Comparison of ENCODE assay signal across 8 cellular contexts in the genomic region with DNA sequence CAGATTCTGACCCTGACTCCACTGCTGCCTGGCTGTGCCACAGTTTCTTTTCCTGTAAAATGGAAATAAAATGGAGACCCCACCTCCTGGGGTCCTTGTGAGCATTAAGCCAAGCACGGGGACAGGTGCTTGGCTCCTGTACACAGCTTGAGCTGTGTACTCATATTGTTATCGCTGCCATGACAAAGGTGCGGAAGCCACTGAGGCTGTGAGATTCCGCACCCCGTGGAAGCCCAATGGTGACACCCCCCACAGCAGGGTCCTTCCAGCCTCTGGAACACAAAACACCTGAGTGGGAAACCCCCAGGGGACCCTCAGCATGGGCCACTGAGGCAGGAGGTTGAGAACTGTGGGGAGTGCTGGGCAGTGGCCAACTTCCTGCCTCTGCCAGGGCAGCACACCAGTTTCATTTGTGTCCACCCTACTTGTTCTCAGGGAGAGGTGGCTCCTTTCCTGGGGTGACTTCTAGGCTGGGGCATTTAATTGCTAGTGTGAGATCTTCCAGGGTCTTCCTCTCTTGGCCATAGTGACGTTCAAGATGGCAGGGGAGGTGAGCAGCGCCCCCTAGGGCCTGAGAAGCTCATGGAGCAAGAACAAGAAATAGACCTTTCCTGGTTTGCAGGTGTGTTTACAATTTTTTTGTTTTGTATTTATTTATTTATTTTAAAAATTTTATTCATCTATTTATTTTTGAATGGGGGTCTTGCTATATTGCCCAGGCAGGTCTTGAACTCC. TPM values are rescaled to one million over a fixed set of nuclear protein-coding genes. Genes with fewer than 3 reads are reported as not detected.
DNase-seq lines count a peak whose midpoint lies in the region; ATAC-seq and TF ChIP-seq lines count a peak whose summit lies in the region.

No MANE protein-coding gene starts in this region.

- H3K4me1 Mint-ChIP-seq in activated CD8-positive, alpha-beta memory T cell treated with anti-CD3 and anti-CD28 coated beads, Interleukin-2, amount 10 ng/mL, durations not matched to agents 7 days and 5 days = peaks cover 33% of the 10 kb centered on the region
- peaks cover 4% of the 10 kb centered on the region for H3K4me1 Mint-ChIP-seq in type B pancreatic cell (ENCODE audit: unreplicated experiment)

- TF ChIP-seq CTCF in AG09319 (IDR thresholded peaks at IDR 0.05; ENCODE audit: low read depth, low read length) = peak; percentile 45
- TF ChIP-seq CTCF in type B pancreatic cell (conservative IDR thresholded peaks at IDR 0.05) = peak; percentile 76

- H3K27me3 ChIP-seq in right cardiac atrium (ENCODE audit: control insufficient read depth, insufficient read depth) = no peaks in the 10 kb centered on the region

- H3K27ac Mint-ChIP-seq in activated CD8-positive, alpha-beta memory T cell treated with anti-CD3 and anti-CD28 coated beads, Interleukin-2, amount 10 ng/mL, durations not matched to agents 7 days and 5 days = no peak overlapping the region
- no peak overlapping the region for H3K27ac Mint-ChIP-seq in type B pancreatic cell

- no peaks in the 10 kb centered on the region for H3K36me3 Mint-ChIP-seq in activated CD8-positive, alpha-beta memory T cell treated with anti-CD3 and anti-CD28 coated beads, Interleukin-2, amount 10 ng/mL, durations not matched to agents 7 days and 5 days
- H3K36me3 Mint-ChIP-seq in type B pancreatic cell = no peaks in the 10 kb centered on the region

- CTCF ChIA-PET in activated CD8-positive, alpha-beta memory T cell treated with anti-CD3 and anti-CD28 coated beads, Interleukin-2, amount 10 ng/mL, durations not matched to agents 7 days and 5 days (lab: Charles Lee) = interaction anchor here (0.8 to 4.3 kb wide), 17 partner anchors 8 to 364 kb away, joined by 3 to 68 read pairs (median 3); a partner anchor contains a TSS

- 67% methylated on average over 7 of the region's 7 CpGs for WGBS in right cardiac atrium

- no peaks in the 10 kb centered on the region for H3K9me3 ChIP-seq in right cardiac atrium (ENCODE audit: control insufficient read depth, low read length)

- TF ChIP-seq EP300 in Ishikawa (IDR thresholded peaks at IDR 0.05; ENCODE audit: borderline replicate concordance) = no peak

- H3K9me3 Mint-ChIP-seq in activated CD8-positive, alpha-beta memory T cell treated with anti-CD3 and anti-CD28 coated beads, Interleukin-2, amount 10 ng/mL, durations not matched to agents 7 days and 5 days (ENCODE audit: low read depth) = no peaks in the 10 kb centered on the region
- H3K9me3 Mint-ChIP-seq in type B pancreatic cell = no peaks in the 10 kb centered on the region

- no peaks in the 10 kb centered on the region for H3K27me3 Mint-ChIP-seq in activated CD8-positive, alpha-beta memory T cell treated with anti-CD3 and anti-CD28 coated beads, Interleukin-2, amount 10 ng/mL, durations not matched to agents 7 days and 5 days
- H3K27me3 Mint-ChIP-seq in type B pancreatic cell = no peaks in the 10 kb centered on the region

- no peak overlapping the region for H3K4me3 Mint-ChIP-seq in activated CD8-positive, alpha-beta memory T cell treated with anti-CD3 and anti-CD28 coated beads, Interleukin-2, amount 10 ng/mL, durations not matched to agents 7 days and 5 days
- H3K4me3 Mint-ChIP-seq in type B pancreatic cell = no peak overlapping the region

- no peaks in the 10 kb centered on the region for H3K4me1 ChIP-seq in right cardiac atrium (ENCODE audit: control insufficient read depth, insufficient read depth, low read length)

- H3K27ac ChIP-seq in right cardiac atrium (ENCODE audit: low read length) = no peak overlapping the region

- TF ChIP-seq RAD21 in Ishikawa (IDR thresholded peaks at IDR 0.05; ENCODE audit: low read depth) = peak; percentile 46; the same call in 1 of the 2 replicates

- H3K4me3 ChIP-seq in right cardiac atrium (ENCODE audit: low read length) = no peak overlapping the region

- DNase-seq in AG09319 (ENCODE audit: extremely low read depth, low read depth) (no peak), right cardiac atrium (peak in 2 of 3 donors; percentile 65 to 77), type B pancreatic cell (ENCODE audit: extremely low spot score, unreplicated experiment) (no peak), NCI-H526 (lab: John Stamatoyannopoulos, UW) (no peak), LoVo (ENCODE audit: low spot score) (no peak)
- DNase-seq in activated CD8-positive, alpha-beta memory T cell treated with anti-CD3 and anti-CD28 coated beads, Interleukin-2, amount 10 ng/mL, durations not matched to agents 7 days and 5 days = peak; percentile 83

- intact Hi-C loops in right cardiac atrium (cut with DNase I) = no loop called here

- peak; percentile 43 for ATAC-seq in activated CD8-positive, alpha-beta memory T cell treated with anti-CD3 and anti-CD28 coated beads, Interleukin-2, amount 10 ng/mL, durations not matched to agents 7 days and 5 days
- no peak for ATAC-seq in right cardiac atrium
- no peak for ATAC-seq in GM21723 (IDR thresholded peaks at IDR 0.05; ENCODE audit: unreplicated experiment)

TF ChIP-seq in Ishikawa, 13 proteins besides CTCF, POLR2A, EP300 and RAD21:
- no peak for TF ChIP-seq FOXM1 (IDR thresholded peaks at IDR 0.05; ENCODE audit: borderline replicate concordance, low read depth)
- TF ChIP-seq YY1 (IDR thresholded peaks at IDR 0.05; ENCODE audit: low read depth) = 0 out of 2 replicates have a peak, but pooled peaks have one; percentile 53

RNA-seq across cellular contexts. Expression of a gene that starts 5.4 kb away (rescaled TPM):
- 1 to 10 TPM in 1 of 2 experiments, not detected in 1; 1.0 TPM for total RNA-seq in activated CD8-positive, alpha-beta memory T cell treated with anti-CD3 and anti-CD28 coated beads, Interleukin-2, amount 10 ng/mL, durations not matched to agents 7 days and 5 days
- total RNA-seq in right cardiac atrium (not detected), type B pancreatic cell (ENCODE audit: low replicate concordance) (0.72 TPM in 1 of 2 replicates, not detected in the other)
- 0.75 TPM for polyA plus RNA-seq in right cardiac atrium

RNA-seq across cellular contexts. Expression of a gene that starts 12.5 kb away (rescaled TPM):
- total RNA-seq in activated CD8-positive, alpha-beta memory T cell treated with anti-CD3 and anti-CD28 coated beads, Interleukin-2, amount 10 ng/mL, durations not matched to agents 7 days and 5 days = 1 to 10 TPM; 5.1 to 6.0 TPM
- 1 to 10 TPM in 2 of 4 donors, under 1 TPM in 2; 0.31 to 1.6 (median 1.1) TPM for total RNA-seq in right cardiac atrium
- polyA plus RNA-seq in right cardiac atrium = 0.36 TPM
- total RNA-seq in type B pancreatic cell (ENCODE audit: low replicate concordance) = 13.8 and 49.5 TPM in 2 replicates

RNA-seq across cellular contexts. Expression of a gene that starts 20.4 kb away (rescaled TPM):
- total RNA-seq in activated CD8-positive, alpha-beta memory T cell treated with anti-CD3 and anti-CD28 coated beads, Interleukin-2, amount 10 ng/mL, durations not matched to agents 7 days and 5 days = under 1 TPM in 1 of 2 experiments, not detected in 1; 0.54 TPM
- total RNA-seq in right cardiac atrium = 1 to 10 TPM; 1.0 to 3.1 (median 1.7) TPM
- 0.84 TPM for polyA plus RNA-seq in right cardiac atrium
- 0.10 TPM in 1 of 2 replicates, not detected in the other for total RNA-seq in type B pancreatic cell (ENCODE audit: low replicate concordance)

RNA-seq across cellular contexts. Expression of a gene that starts 25.0 kb away (rescaled TPM):
- 100 to 1,000 TPM; 167 to 178 TPM for total RNA-seq in activated CD8-positive, alpha-beta memory T cell treated with anti-CD3 and anti-CD28 coated beads, Interleukin-2, amount 10 ng/mL, durations not matched to agents 7 days and 5 days
- total RNA-seq in right cardiac atrium (10 to 100 TPM; 30.0 to 34.9 (median 33.1) TPM), type B pancreatic cell (ENCODE audit: low replicate concordance) (95.5 and 129 TPM in 2 replicates)
- 26.4 TPM for polyA plus RNA-seq in right cardiac atrium

RNA-seq across cellular contexts. Expression of a gene that starts 25.5 kb away (rescaled TPM):
- 10 to 100 TPM; 78.3 to 80.8 TPM for total RNA-seq in activated CD8-positive, alpha-beta memory T cell treated with anti-CD3 and anti-CD28 coated beads, Interleukin-2, amount 10 ng/mL, durations not matched to agents 7 days and 5 days
- total RNA-seq in right cardiac atrium (10 to 100 TPM; 39.9 to 51.8 (median 45.8) TPM), type B pancreatic cell (ENCODE audit: low replicate concordance) (107 and 131 TPM in 2 replicates)
- 65.2 TPM for polyA plus RNA-seq in right cardiac atrium

Comparison
In these comparisons a context has a peak if more than half of its experiments do, and no peak if none do; other contexts are left out.
1. DNase-seq: peak in activated CD8-positive, alpha-beta memory T cell treated with anti-CD3 and anti-CD28 coated beads, Interleukin-2, amount 10 ng/mL, durations not matched to agents 7 days and 5 days (single experiment) and right cardiac atrium (2 of 3); none in AG09319 (single experiment), type B pancreatic cell (single experiment), NCI-H526 (0 of 2) and LoVo (single experiment).